12 cellular contexts compared by ENCODE assay signal in genomic region chr5:160169326-160169725, GRCh38. TPM values are rescaled to one million over a fixed set of nuclear protein-coding genes. Genes with fewer than 3 reads are reported as not detected.
DNase-seq lines count a peak whose midpoint lies in the region; ATAC-seq, FAIRE-seq and TF ChIP-seq lines count a peak whose summit lies in the region.
"Had no signal": no experiment of that assay in that cellular context is flagged by ENCODE, and none has a peak within 500 bp of the region (broad histone marks: within the 10 kb centered on the region; RNA-seq: fewer than 3 reads in every experiment).

No MANE protein-coding gene starts in this region.

- intact Hi-C loops in heart left ventricle (cut with DNase I) (no loop called here), testis (cut with DNase I; ENCODE audit: low total_unique reads) (no loop called here), lower leg skin (cut with DNase I; ENCODE audit: low total_unique reads) (no loop called here)

- TF ChIP-seq CTCF in astrocyte of the spinal cord (IDR thresholded peaks at IDR 0.05; ENCODE audit: low read depth, low read length) (no peak), heart left ventricle (IDR thresholded peaks at IDR 0.05) (no peak), testis (IDR thresholded peaks at IDR 0.05) (no peak), lower leg skin (IDR thresholded peaks at IDR 0.05) (no peak)

- TF ChIP-seq POLR2A in heart left ventricle (IDR thresholded peaks at IDR 0.05), result peak in 1 of 2 donors; percentile 29
- no peak for TF ChIP-seq POLR2A in testis (IDR thresholded peaks at IDR 0.05)
- no peak for TF ChIP-seq POLR2A in lower leg skin (IDR thresholded peaks at IDR 0.05)
- no peak for TF ChIP-seq POLR2A in GM12891 (IDR thresholded peaks at IDR 0.05; ENCODE audit: low read depth, low read length)

- peaks cover 0 to 50% (median 33%) of the 10 kb centered on the region in 12 donors for H3K4me1 ChIP-seq in heart left ventricle
- peaks cover 54% of the 10 kb centered on the region for H3K4me1 ChIP-seq in testis

- H3K4me3 Mint-ChIP-seq in T-helper 2 cell treated with Interferon-gamma antibody and Interleukin-4, amounts not matched to agents 5 μg/mL and 100 μg/mL, for 36 hours, result no peak overlapping the region
- H3K4me3 Mint-ChIP-seq: memory B cell had no signal

- no peaks in the 10 kb centered on the region for H3K9me3 ChIP-seq in heart left ventricle
- no peaks in the 10 kb centered on the region for H3K9me3 ChIP-seq in testis

- H3K4me3 ChIP-seq in astrocyte of the spinal cord (ENCODE audit: low read depth, low read length) (no peak overlapping the region), heart left ventricle (peak overlapping the region in 7 of 12 donors; percentile 5 to 37 (median 19)), testis (no peak overlapping the region), lower leg skin (ENCODE audit: low read depth, poor library complexity, severe bottlenecking) (no peak overlapping the region)

- no peaks in the 10 kb centered on the region for H3K36me3 Mint-ChIP-seq in activated naive CD4-positive, alpha-beta T cell treated with anti-CD3 and anti-CD28 coated beads, Interleukin-2, amount 50 U/mL, for 72 hours
- no peaks in the 10 kb centered on the region for H3K36me3 Mint-ChIP-seq in T-helper 2 cell treated with Interferon-gamma antibody and Interleukin-4, amounts not matched to agents 5 μg/mL and 100 μg/mL, for 36 hours (ENCODE audit: low read depth)
- H3K36me3 Mint-ChIP-seq: memory B cell had no signal

- no peaks in the 10 kb centered on the region for H3K36me3 ChIP-seq in heart left ventricle
- H3K36me3 ChIP-seq in testis (ENCODE audit: low read depth, missing control alignments), result no peaks in the 10 kb centered on the region

- no peak for FAIRE-seq in GM12891 (lab: Jason Lieb, UNC)

- peaks cover 10% of the 10 kb centered on the region for H3K27me3 Mint-ChIP-seq in T-helper 2 cell treated with Interferon-gamma antibody and Interleukin-4, amounts not matched to agents 5 μg/mL and 100 μg/mL, for 36 hours (ENCODE audit: low read depth)

- H3K4me1 Mint-ChIP-seq in T-helper 2 cell treated with Interferon-gamma antibody and Interleukin-4, amounts not matched to agents 5 μg/mL and 100 μg/mL, for 36 hours (ENCODE audit: low read depth), result peaks cover 2% of the 10 kb centered on the region
- H3K4me1 Mint-ChIP-seq: memory B cell had no signal

- peak in 2 of 4 donors; percentile 30 to 40 for ATAC-seq in heart left ventricle
- ATAC-seq in activated naive CD4-positive, alpha-beta T cell treated with anti-CD3 and anti-CD28 coated beads, Interleukin-2, amount 50 U/mL, for 72 hours, result no peak
- ATAC-seq: PC-3 had no signal

- 28 to 46% (median 36%) methylated on average over 3 of the region's 3 CpGs for WGBS in heart left ventricle, 4 donors
- 38 to 74% methylated on average over 3 of the region's 3 CpGs for WGBS in testis, 2 donors
- WGBS in lower leg skin, 2 donors, result 28 to 32% methylated on average over 3 of the region's 3 CpGs

- H3K27me3 ChIP-seq in heart left ventricle (no peaks in the 10 kb centered on the region), testis (no peaks in the 10 kb centered on the region)

- H3K27ac ChIP-seq in heart left ventricle, result peak overlapping the region in 11 of 12 donors; percentile 63 to 93 (median 79)
- peak overlapping the region; percentile 74 to 81 for H3K27ac ChIP-seq in testis

- in situ Hi-C loops in astrocyte of the spinal cord (cut with HindIII; ENCODE audit: low sequenced_read_pairs), result no loop called here

- no peaks in the 10 kb centered on the region for H3K9me3 Mint-ChIP-seq in activated naive CD4-positive, alpha-beta T cell treated with anti-CD3 and anti-CD28 coated beads, Interleukin-2, amount 50 U/mL, for 72 hours
- H3K9me3 Mint-ChIP-seq in T-helper 2 cell treated with Interferon-gamma antibody and Interleukin-4, amounts not matched to agents 5 μg/mL and 100 μg/mL, for 36 hours, result no peaks in the 10 kb centered on the region
- H3K9me3 Mint-ChIP-seq: memory B cell had no signal

- no peak overlapping the region for H3K27ac Mint-ChIP-seq in activated naive CD4-positive, alpha-beta T cell treated with anti-CD3 and anti-CD28 coated beads, Interleukin-2, amount 50 U/mL, for 72 hours
- H3K27ac Mint-ChIP-seq in T-helper 2 cell treated with Interferon-gamma antibody and Interleukin-4, amounts not matched to agents 5 μg/mL and 100 μg/mL, for 36 hours, result no peak overlapping the region
- H3K27ac Mint-ChIP-seq: memory B cell had no signal

- DNase-seq in HT1080 (ENCODE audit: low read depth) (peak; percentile 95), astrocyte of the spinal cord (ENCODE audit: low read depth, low spot score) (peak; percentile 80), heart left ventricle (peak in 4 of 5 donors; percentile 26 to 45 (median 38)), testis (no peak), lower leg skin (ENCODE audit: low spot score in 2 of 2) (no peak), GM12891 (ENCODE audit: insufficient read length, low spot score) (no peak)
- no peak for DNase-seq in activated naive CD4-positive, alpha-beta T cell treated with anti-CD3 and anti-CD28 coated beads, Interleukin-2, amount 50 U/mL, for 72 hours (ENCODE audit: low spot score in 2 of 2)
- DNase-seq in T-helper 2 cell treated with Interferon-gamma antibody and Interleukin-4, amounts not matched to agents 5 μg/mL and 100 μg/mL, for 36 hours (ENCODE audit: low spot score), result no peak
- DNase-seq: NCI-H187, PC-3, retina had no signal

TF ChIP-seq in GM12891, 5 proteins besides CTCF, POLR2A, EP300 and RAD21:
- no peak for TF ChIP-seq PAX5 (IDR thresholded peaks at IDR 0.05; ENCODE audit: insufficient read depth, low read length, severe bottlenecking)
- TF ChIP-seq POLR2AphosphoS5 (IDR thresholded peaks at IDR 0.05; ENCODE audit: low read depth, low read length), result no peak
- no peak for TF ChIP-seq TAF1 (IDR thresholded peaks at IDR 0.05; ENCODE audit: low read depth, low read length)
- no peak for TF ChIP-seq POU2F2 (IDR thresholded peaks at IDR 0.05; ENCODE audit: low read depth, low read length)
- no peak for TF ChIP-seq SPI1 (IDR thresholded peaks at IDR 0.05; ENCODE audit: low read depth, low read length)

RNA-seq across cellular contexts. Expression of gene PWWP2A, which starts 50.1 kb away (rescaled TPM):
- total RNA-seq in HT1080 (2014; rRNA removed; shearing (Covaris generic)), result 10.2 and 12.6 TPM in 2 replicates
- polyA plus RNA-seq in HT1080 (2015; cell fraction: cytosol; rRNA removed), result 11.2 and 12.3 TPM in 2 replicates
- polyA plus RNA-seq in HT1080 (2015; cell fraction: nucleus; rRNA removed), result 18.0 and 21.4 TPM in 2 replicates
- total RNA-seq in heart left ventricle (10 to 100 TPM in 6 of 9 donors, 1 to 10 TPM in 3; 9.3 to 13.7 (median 11.2) TPM), testis (10 to 100 TPM; 48.9 to 51.6 TPM), lower leg skin (10 to 100 TPM; 43.3 to 46.9 (median 46.4) TPM)
- polyA plus RNA-seq in heart left ventricle (1 to 10 TPM; 3.5 to 7.0 TPM), testis (ENCODE audit: insufficient read depth, low read depth, low replicate concordance) (12.0 TPM)
- 10 to 100 TPM; 16.2 to 17.3 TPM for total RNA-seq in activated naive CD4-positive, alpha-beta T cell treated with anti-CD3 and anti-CD28 coated beads, Interleukin-2, amount 50 U/mL, for 72 hours
- polyA plus RNA-seq in GM12891 (2012; ENCODE audit: low read depth, missing spikeins), result 8.9 TPM

RNA-seq across cellular contexts. Expression of gene FABP6, which starts 60.0 kb away (rescaled TPM):
- total RNA-seq in HT1080 (2014; rRNA removed; shearing (Covaris generic)), result 0.70 and 1.1 TPM in 2 replicates
- polyA plus RNA-seq in HT1080 (2015; cell fraction: cytosol; rRNA removed), result 0.94 and 1.7 TPM in 2 replicates
- polyA plus RNA-seq in HT1080 (2015; cell fraction: nucleus; rRNA removed), result 0.91 and 1.8 TPM in 2 replicates
- 1 to 10 TPM in 8 of 9 donors, under 1 TPM in 1; 0.83 to 4.8 (median 2.3) TPM for total RNA-seq in heart left ventricle
- 1 to 10 TPM in 1 of 2 donors, under 1 TPM in 1; 0.25 to 6.2 TPM for polyA plus RNA-seq in heart left ventricle
- total RNA-seq in testis, result 1 to 10 TPM in 1 of 2 donors, under 1 TPM in 1; 0.94 to 1.5 TPM
- 4.0 TPM for polyA plus RNA-seq in testis (ENCODE audit: insufficient read depth, low read depth, low replicate concordance)
- not detected for total RNA-seq in activated naive CD4-positive, alpha-beta T cell treated with anti-CD3 and anti-CD28 coated beads, Interleukin-2, amount 50 U/mL, for 72 hours
- 1 to 10 TPM in 1 of 4 donors, not detected in 3; 1.0 TPM for total RNA-seq in lower leg skin
- 13.0 TPM for polyA plus RNA-seq in GM12891 (2012; ENCODE audit: low read depth, missing spikeins)
- total RNA-seq: PC-3 had no signal

Comparison
In these comparisons a context has a peak if more than half of its experiments do, and no peak if none do; other contexts are left out.
1. DNase-seq: peak in HT1080 (single experiment), astrocyte of the spinal cord (single experiment) and heart left ventricle (4 of 5); none in testis (single experiment), activated naive CD4-positive, alpha-beta T cell treated with anti-CD3 and anti-CD28 coated beads, Interleukin-2, amount 50 U/mL, for 72 hours (0 of 2), lower leg skin (0 of 2), T-helper 2 cell treated with Interferon-gamma antibody and Interleukin-4, amounts not matched to agents 5 μg/mL and 100 μg/mL, for 36 hours (single experiment) and GM12891 (single experiment).
2. H3K4me3 ChIP-seq: peak in heart left ventricle (7 of 12); none in astrocyte of the spinal cord (single experiment), testis (0 of 2) and lower leg skin (single experiment).